Comparison of ENCODE assay signal across 17 cellular contexts in the genomic region with DNA sequence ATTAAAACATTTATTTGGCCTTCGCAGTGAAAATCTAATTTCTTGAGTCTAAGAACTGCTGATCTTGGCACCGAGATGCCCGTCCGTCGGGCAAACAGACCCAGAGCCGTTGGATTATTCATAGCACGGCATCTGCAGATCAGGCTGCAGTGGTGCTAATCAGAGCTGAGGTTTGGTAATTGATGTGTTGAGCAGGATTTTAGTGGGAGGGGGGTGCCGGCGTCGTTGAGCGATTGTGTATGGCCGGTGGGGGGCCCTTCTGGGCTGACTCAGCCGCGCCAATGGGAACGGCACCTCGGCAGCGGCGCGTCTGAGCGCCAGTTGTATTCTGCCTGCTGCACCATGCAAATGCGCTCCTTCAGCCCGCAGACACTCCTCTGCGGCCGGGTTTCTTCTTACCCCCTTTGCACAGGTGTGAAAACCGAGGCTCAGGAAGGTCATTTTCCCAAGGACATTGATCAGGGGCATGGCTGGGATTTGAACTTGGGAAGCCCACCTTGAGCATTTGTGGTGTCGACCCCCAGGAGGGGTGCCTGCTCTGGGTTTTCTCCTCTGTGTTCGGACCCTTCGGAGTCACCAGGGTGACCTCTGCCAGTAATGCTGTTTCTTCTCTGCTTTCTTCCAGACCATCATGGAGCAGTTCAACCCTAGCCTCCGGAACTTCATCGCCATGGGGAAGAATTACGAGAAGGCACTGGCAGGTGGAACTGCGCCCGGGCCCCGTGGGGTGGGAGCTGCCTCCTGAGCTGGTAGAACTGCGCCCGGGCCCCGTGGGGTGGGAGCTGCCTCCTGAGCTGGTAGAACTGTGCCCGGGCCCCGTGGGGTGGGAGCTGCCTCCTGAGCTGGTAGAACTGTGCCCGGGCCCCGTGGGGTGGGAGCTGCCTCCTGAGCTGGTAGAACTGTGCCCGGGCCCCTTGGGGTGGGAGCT. TPM values are rescaled to one million over a fixed set of nuclear protein-coding genes. Genes with fewer than 3 reads are reported as not detected.
DNase-seq lines count a peak whose midpoint lies in the region; ATAC-seq and TF ChIP-seq lines count a peak whose summit lies in the region.
"Had no signal": no experiment of that assay in that cellular context is flagged by ENCODE, and none has a peak within 500 bp of the region (broad histone marks: within the 10 kb centered on the region; RNA-seq: fewer than 3 reads in every experiment).

No MANE protein-coding gene starts in this region.

- 83% methylated on average over 39 of the region's 42 CpGs for WGBS in prostate gland

- H3K4me3 ChIP-seq in dorsolateral prefrontal cortex (peak overlapping the region in 45 of 59 donors; percentile 0 to 51 (median 30)), prostate gland (no peak overlapping the region)
- H3K4me3 ChIP-seq: smooth muscle cell had no signal

- peaks cover 11% of the 10 kb centered on the region for H3K4me1 Mint-ChIP-seq in activated naive CD8-positive, alpha-beta T cell treated with anti-CD3 and anti-CD28 coated beads, Interleukin-2, amount 50 U/mL, for 24 hours

- no peaks in the 10 kb centered on the region for H3K36me3 ChIP-seq in prostate gland

- H3K4me1 ChIP-seq in prostate gland (replicated peaks): peaks cover 69% of the 10 kb centered on the region

- DNase-seq in D341Med (ENCODE audit: low spot score) (peak; percentile 87), NCI-H69 (lab: John Stamatoyannopoulos, UW) (peak; percentile 92), dorsolateral prefrontal cortex (peak in 5 of 10 donors; percentile 65 to 80 (median 74)), prostate gland (ENCODE audit: low spot score) (no peak), dedifferentiated amniotic fluid mesenchymal stem cell (ENCODE audit: extremely low spot score) (no peak)
- no peak for DNase-seq in central memory CD4-positive, alpha-beta T cell
- no peak for DNase-seq in activated naive CD8-positive, alpha-beta T cell treated with anti-CD3 and anti-CD28 coated beads, Interleukin-2, amount 50 U/mL, for 24 hours
- DNase-seq: activated CD4-positive, alpha-beta T cell treated with anti-CD3 and anti-CD28 coated beads, Interleukin-2, amount 10 ng/mL, durations not matched to agents 24 days and 14 days; activated T-cell treated with anti-CD3 and anti-CD28 coated beads, Interleukin-2, amount 50 U/mL, for 1 hour; DMS153; NCI-H1105 treated with DMSO at 0.1 percent for 48 hours; NCI-H510A treated with DMSO at 0.1 percent for 48 hours; stimulated activated naive CD8-positive, alpha-beta T cell treated with anti-CD3 and anti-CD28 coated beads, Interleukin-15, amount 100 ng/mL, for 72 hours; T-helper 17 cell had no signal

- TF ChIP-seq CTCF in dorsolateral prefrontal cortex (IDR thresholded peaks at IDR 0.05 in 54 of 56, conservative IDR thresholded peaks at IDR 0.05 in 2 of 56; ENCODE audit: low read depth in 1 of 56, partially characterized antibody in 56 of 56) (peak in 1 of 56 donors; percentile 8), prostate gland (IDR thresholded peaks at IDR 0.05) (no peak)

- no peak for TF ChIP-seq POLR2A in prostate gland (IDR thresholded peaks at IDR 0.05)

- no peaks in the 10 kb centered on the region for H3K9me3 ChIP-seq in prostate gland

- no peaks in the 10 kb centered on the region for H3K36me3 Mint-ChIP-seq in activated naive CD8-positive, alpha-beta T cell treated with anti-CD3 and anti-CD28 coated beads, Interleukin-2, amount 50 U/mL, for 24 hours (ENCODE audit: low read depth)
- H3K36me3 Mint-ChIP-seq: activated naive CD8-positive, alpha-beta T cell had no signal

- no peak overlapping the region for H3K27ac Mint-ChIP-seq in activated naive CD8-positive, alpha-beta T cell treated with anti-CD3 and anti-CD28 coated beads, Interleukin-2, amount 50 U/mL, for 24 hours
- H3K27ac Mint-ChIP-seq: activated CD4-positive, alpha-beta T cell treated with anti-CD3 and anti-CD28 coated beads, Interleukin-2, amount 10 ng/mL, durations not matched to agents 24 days and 14 days; activated naive CD8-positive, alpha-beta T cell; stimulated activated naive CD8-positive, alpha-beta T cell treated with anti-CD3 and anti-CD28 coated beads, Interleukin-15, amount 100 ng/mL, for 72 hours; T-helper 17 cell had no signal

- H3K9me3 Mint-ChIP-seq in activated naive CD8-positive, alpha-beta T cell treated with anti-CD3 and anti-CD28 coated beads, Interleukin-2, amount 50 U/mL, for 24 hours: no peaks in the 10 kb centered on the region
- H3K9me3 Mint-ChIP-seq: activated CD4-positive, alpha-beta T cell treated with anti-CD3 and anti-CD28 coated beads, Interleukin-2, amount 10 ng/mL, durations not matched to agents 24 days and 14 days; stimulated activated naive CD8-positive, alpha-beta T cell treated with anti-CD3 and anti-CD28 coated beads, Interleukin-15, amount 100 ng/mL, for 72 hours had no signal

- intact Hi-C loops in dorsolateral prefrontal cortex (cut with DNase I) (no loop called here), prostate gland (cut with DNase I) (no loop called here)

- peak overlapping the region in 56 of 59 donors; percentile 10 to 87 (median 67) for H3K27ac ChIP-seq in dorsolateral prefrontal cortex
- peak overlapping the region; percentile 83 to 95 for H3K27ac ChIP-seq in prostate gland

- H3K27me3 ChIP-seq in dorsolateral prefrontal cortex: no peaks in the 10 kb centered on the region
- no peaks in the 10 kb centered on the region for H3K27me3 ChIP-seq in prostate gland (replicated peaks; ENCODE audit: insufficient read depth)

- no peak for ATAC-seq in HG02885 (IDR thresholded peaks at IDR 0.05; ENCODE audit: poor library complexity, unreplicated experiment)
- no peak for ATAC-seq in activated naive CD8-positive, alpha-beta T cell treated with anti-CD3 and anti-CD28 coated beads, Interleukin-2, amount 50 U/mL, for 24 hours
- ATAC-seq: stimulated activated naive CD8-positive, alpha-beta T cell treated with anti-CD3 and anti-CD28 coated beads, Interleukin-15, amount 100 ng/mL, for 72 hours; T-helper 17 cell had no signal

- no peak overlapping the region for H3K4me3 Mint-ChIP-seq in activated naive CD8-positive, alpha-beta T cell treated with anti-CD3 and anti-CD28 coated beads, Interleukin-2, amount 50 U/mL, for 24 hours
- H3K4me3 Mint-ChIP-seq: activated CD4-positive, alpha-beta T cell treated with anti-CD3 and anti-CD28 coated beads, Interleukin-2, amount 10 ng/mL, durations not matched to agents 24 days and 14 days; activated naive CD8-positive, alpha-beta T cell; stimulated activated naive CD8-positive, alpha-beta T cell treated with anti-CD3 and anti-CD28 coated beads, Interleukin-15, amount 100 ng/mL, for 72 hours; T-helper 17 cell had no signal

- H3K27me3 Mint-ChIP-seq in activated naive CD8-positive, alpha-beta T cell treated with anti-CD3 and anti-CD28 coated beads, Interleukin-2, amount 50 U/mL, for 24 hours: no peaks in the 10 kb centered on the region
- H3K27me3 Mint-ChIP-seq: activated CD4-positive, alpha-beta T cell treated with anti-CD3 and anti-CD28 coated beads, Interleukin-2, amount 10 ng/mL, durations not matched to agents 24 days and 14 days; activated naive CD8-positive, alpha-beta T cell; stimulated activated naive CD8-positive, alpha-beta T cell treated with anti-CD3 and anti-CD28 coated beads, Interleukin-15, amount 100 ng/mL, for 72 hours; T-helper 17 cell had no signal

RNA-seq across cellular contexts. Expression of gene BAIAP2, which starts 18.4 kb away (rescaled TPM):
- total RNA-seq in dorsolateral prefrontal cortex (100 to 1,000 TPM; 104 to 353 (median 235) TPM), prostate gland (100 to 1,000 TPM; 125 to 148 TPM)

Comparison
In these comparisons a context has a peak if more than half of its experiments do, and no peak if none do; other contexts are left out.
1. DNase-seq: peak in D341Med (single experiment) and NCI-H69 (single experiment); none in prostate gland (single experiment), dedifferentiated amniotic fluid mesenchymal stem cell (single experiment), central memory CD4-positive, alpha-beta T cell (single experiment) and activated naive CD8-positive, alpha-beta T cell treated with anti-CD3 and anti-CD28 coated beads, Interleukin-2, amount 50 U/mL, for 24 hours (single experiment).
2. H3K4me3 ChIP-seq: peak in dorsolateral prefrontal cortex (45 of 59); none in prostate gland (0 of 2).